ENCODE assay signal across 1 cellular context in the genomic region with DNA sequence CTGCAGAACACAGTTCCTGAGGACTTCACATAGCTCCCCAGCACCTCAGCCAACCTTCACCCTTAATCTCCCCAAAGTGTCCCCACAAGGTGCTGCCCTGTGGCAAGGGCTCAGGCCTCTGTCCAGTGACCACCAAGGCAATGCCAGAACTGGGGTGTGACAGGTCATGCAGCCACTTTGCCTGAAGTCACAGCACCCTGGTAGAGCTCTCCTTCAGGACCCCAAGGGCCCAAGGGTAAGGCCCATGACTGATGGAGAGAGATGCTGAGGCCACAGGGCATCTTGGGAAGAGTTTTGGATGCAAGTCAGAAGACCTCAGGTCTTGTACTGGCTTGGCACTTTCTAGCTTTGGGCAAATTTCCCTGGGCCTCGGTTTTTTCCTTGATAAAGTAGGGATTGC.
TF ChIP-seq lines count a peak whose summit lies in the region.

No MANE protein-coding gene starts in this region.

TF ChIP-seq in liver, 16 proteins besides CTCF, POLR2A, EP300 and RAD21 (continued from another document):
- TF ChIP-seq, protein P1, sequence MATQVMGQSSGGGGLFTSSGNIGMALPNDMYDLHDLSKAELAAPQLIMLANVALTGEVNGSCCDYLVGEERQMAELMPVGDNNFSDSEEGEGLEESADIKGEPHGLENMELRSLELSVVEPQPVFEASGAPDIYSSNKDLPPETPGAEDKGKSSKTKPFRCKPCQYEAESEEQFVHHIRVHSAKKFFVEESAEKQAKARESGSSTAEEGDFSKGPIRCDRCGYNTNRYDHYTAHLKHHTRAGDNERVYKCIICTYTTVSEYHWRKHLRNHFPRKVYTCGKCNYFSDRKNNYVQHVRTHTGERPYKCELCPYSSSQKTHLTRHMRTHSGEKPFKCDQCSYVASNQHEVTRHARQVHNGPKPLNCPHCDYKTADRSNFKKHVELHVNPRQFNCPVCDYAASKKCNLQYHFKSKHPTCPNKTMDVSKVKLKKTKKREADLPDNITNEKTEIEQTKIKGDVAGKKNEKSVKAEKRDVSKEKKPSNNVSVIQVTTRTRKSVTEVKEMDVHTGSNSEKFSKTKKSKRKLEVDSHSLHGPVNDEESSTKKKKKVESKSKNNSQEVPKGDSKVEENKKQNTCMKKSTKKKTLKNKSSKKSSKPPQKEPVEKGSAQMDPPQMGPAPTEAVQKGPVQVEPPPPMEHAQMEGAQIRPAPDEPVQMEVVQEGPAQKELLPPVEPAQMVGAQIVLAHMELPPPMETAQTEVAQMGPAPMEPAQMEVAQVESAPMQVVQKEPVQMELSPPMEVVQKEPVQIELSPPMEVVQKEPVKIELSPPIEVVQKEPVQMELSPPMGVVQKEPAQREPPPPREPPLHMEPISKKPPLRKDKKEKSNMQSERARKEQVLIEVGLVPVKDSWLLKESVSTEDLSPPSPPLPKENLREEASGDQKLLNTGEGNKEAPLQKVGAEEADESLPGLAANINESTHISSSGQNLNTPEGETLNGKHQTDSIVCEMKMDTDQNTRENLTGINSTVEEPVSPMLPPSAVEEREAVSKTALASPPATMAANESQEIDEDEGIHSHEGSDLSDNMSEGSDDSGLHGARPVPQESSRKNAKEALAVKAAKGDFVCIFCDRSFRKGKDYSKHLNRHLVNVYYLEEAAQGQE (IDR thresholded peaks at IDR 0.05): no peak
- no peak for TF ChIP-seq RXRA (IDR thresholded peaks at IDR 0.05)
- TF ChIP-seq NR2F2 (IDR thresholded peaks at IDR 0.05): no peak
TF ChIP-seq in liver: peak in this region for 0.
